15 cellular contexts compared by ENCODE assay signal in the genomic region with DNA sequence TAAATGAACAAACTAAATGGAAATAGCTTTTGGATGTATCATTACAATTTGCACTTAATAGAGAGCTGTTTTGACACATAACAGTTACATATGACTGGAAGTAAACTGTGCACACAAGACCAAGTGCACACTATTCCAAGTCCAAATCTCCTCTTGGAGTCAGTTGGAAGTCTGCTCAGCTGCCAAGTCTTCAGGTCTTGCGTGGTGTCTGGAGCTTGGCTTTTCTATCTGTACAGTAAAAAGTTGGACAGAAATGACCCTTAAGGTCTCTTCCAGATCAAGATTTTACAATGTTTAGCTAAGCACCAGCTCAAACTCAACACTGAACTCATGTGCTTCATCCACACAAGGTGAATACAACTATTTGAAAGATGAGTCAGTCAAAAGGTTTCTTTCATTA.
"Had no signal": no experiment of that assay in that cellular context is flagged by ENCODE, and none has a peak within 500 bp of the region (broad histone marks: within the 10 kb centered on the region; RNA-seq: fewer than 3 reads in every experiment).

No MANE protein-coding gene starts in this region.

- H3K27me3 ChIP-seq: esophagus squamous epithelium, gastroesophageal sphincter, thyroid gland, upper lobe of right lung had no signal

- H3K36me3 ChIP-seq: esophagus squamous epithelium, gastroesophageal sphincter, prostate gland, thyroid gland, upper lobe of right lung had no signal

- DNase-seq: activated CD4-positive, alpha-beta memory T cell treated with anti-CD3 and anti-CD28 coated beads for 36 hours; activated naive CD4-positive, alpha-beta T cell treated with Interleukin-2 at 50 U/mL for 16 hours; activated naive CD8-positive, alpha-beta T cell treated with anti-CD3 and anti-CD28 coated beads for 36 hours; activated T-cell treated with anti-CD3 and anti-CD28 coated beads, Interleukin-2, amount 50 U/mL, for 48 hours; cortex of kidney; esophagus squamous epithelium; left cardiac atrium; stimulated activated CD4-positive, alpha-beta T cell treated with anti-CD3 and anti-CD28 coated beads, Interleukin-4, amount 100 ng/mL, for 24 hours; stimulated activated naive CD8-positive, alpha-beta T cell treated with anti-CD3 and anti-CD28 coated beads, Interleukin-15, Interleukin-2, amounts not matched to agents 100 U/mL and 50 U/mL, for 24 hours; upper lobe of right lung had no signal

- H3K9me3 ChIP-seq: esophagus squamous epithelium, gastroesophageal sphincter, prostate gland, thyroid gland, upper lobe of right lung had no signal

- H3K27ac ChIP-seq: esophagus squamous epithelium, gastroesophageal sphincter, prostate gland, thyroid gland, upper lobe of right lung had no signal

- ATAC-seq: gastroesophageal sphincter; naive thymus-derived CD8-positive, alpha-beta T cell; stimulated activated naive CD8-positive, alpha-beta T cell treated with anti-CD3 and anti-CD28 coated beads, Interleukin-15, Interleukin-2, amounts not matched to agents 100 U/mL and 50 U/mL, for 24 hours had no signal

- H3K4me3 ChIP-seq: esophagus squamous epithelium, gastroesophageal sphincter, lung, prostate gland, thyroid gland, upper lobe of right lung had no signal

- H3K4me1 ChIP-seq: upper lobe of right lung had no signal
